Comparison of ENCODE assay signal across 8 cellular contexts in genomic region chr11:117314840-117315239, GRCh38. TPM values are rescaled to one million over a fixed set of nuclear protein-coding genes. Genes with fewer than 3 reads are reported as not detected.
DNase-seq lines count a peak whose midpoint lies in the region; ATAC-seq and TF ChIP-seq lines count a peak whose summit lies in the region.

No MANE protein-coding gene starts in this region.

- H3K9ac ChIP-seq in BLaER1 treated with 17β-estradiol and CSF1 and Interleukin-3, amounts not matched to agents 10 nM and 100 nM, result peak overlapping the region in 10 of 11 experiments; percentile 70 to 82 (median 80); a peak in 15 of 22 replicates
- peak overlapping the region; percentile 79 for H3K9ac ChIP-seq in neural cell (ENCODE audit: low read length)

- no peaks in the 10 kb centered on the region for H3F3A ChIP-seq in neural cell (ENCODE audit: insufficient read depth, low read length, poor library complexity, severe bottlenecking)

- H3K4me1 Mint-ChIP-seq in effector memory CD8-positive, alpha-beta T cell (ENCODE audit: low read depth in 2 of 2), result peaks cover 6 to 8% of the 10 kb centered on the region in 2 donors

- H3K4me2 ChIP-seq in BLaER1 treated with 17β-estradiol and CSF1 and Interleukin-3, amounts not matched to agents 10 nM and 100 nM, result peak overlapping the region; percentile 96 to 100 (median 99)
- peak overlapping the region; percentile 45 for H3K4me2 ChIP-seq in neural cell (ENCODE audit: low read length)

- no peak overlapping the region for H2AFZ ChIP-seq in neural cell (ENCODE audit: low read depth, low read length)

- peaks cover 15 to 56% of the 10 kb centered on the region in 2 donors for H3K27me3 Mint-ChIP-seq in effector memory CD8-positive, alpha-beta T cell

- H3K4me3 Mint-ChIP-seq in effector memory CD8-positive, alpha-beta T cell, result peak overlapping the region; percentile 56 to 57

- H3K79me2 ChIP-seq in neural cell (replicated peaks; ENCODE audit: insufficient read depth, low read length), result no peaks in the 10 kb centered on the region

- TF ChIP-seq EP300 in neural cell (conservative IDR thresholded peaks at IDR 0.05; ENCODE audit: poor library complexity, severe bottlenecking), result no peak

- DNase-seq in NCI-H69 (lab: John Stamatoyannopoulos, UW) (peak; percentile 26), H4 (ENCODE audit: low spot score) (no peak), superior temporal gyrus (ENCODE audit: extremely low spot score) (no peak), D341Med (ENCODE audit: low spot score) (no peak), NK-92 (lab: John Stamatoyannopoulos, UW; ENCODE audit: unreplicated experiment) (no peak)
- DNase-seq in effector memory CD8-positive, alpha-beta T cell, result no peak

- no peaks in the 10 kb centered on the region for H3K9me3 Mint-ChIP-seq in effector memory CD8-positive, alpha-beta T cell

- no peaks in the 10 kb centered on the region for H3K9me3 ChIP-seq in BLaER1 treated with 17β-estradiol and CSF1 and Interleukin-3, amounts not matched to agents 10 nM and 100 nM (replicated peaks in 1 of 11)
- H3K9me3 ChIP-seq in neural cell (ENCODE audit: low read length), result no peaks in the 10 kb centered on the region

- H3K27me3 ChIP-seq in BLaER1 treated with 17β-estradiol and CSF1 and Interleukin-3, amounts not matched to agents 10 nM and 100 nM, result peaks cover 24 to 48% (median 43%) of the 10 kb centered on the region in 11 experiments
- H3K27me3 ChIP-seq in neural cell (ENCODE audit: insufficient read depth, low read depth, low read length), result no peaks in the 10 kb centered on the region

- H3K27ac ChIP-seq in BLaER1 treated with 17β-estradiol and CSF1 and Interleukin-3, amounts not matched to agents 10 nM and 100 nM, result no peak overlapping the region
- no peak overlapping the region for H3K27ac ChIP-seq in neural cell (ENCODE audit: low read length)

- no peak for ATAC-seq in effector memory CD8-positive, alpha-beta T cell (replicated peaks)

- TF ChIP-seq RAD21 in neural cell (conservative IDR thresholded peaks at IDR 0.05), result no peak

- H3K9me2 ChIP-seq in neural cell (ENCODE audit: insufficient read depth, low read length), result no peaks in the 10 kb centered on the region

- no peak overlapping the region for H3K27ac Mint-ChIP-seq in effector memory CD8-positive, alpha-beta T cell

- peaks cover 0 to 7% (median 0%) of the 10 kb centered on the region in 11 experiments; a peak in 3 of 22 replicates for H4K20me1 ChIP-seq in BLaER1 treated with 17β-estradiol and CSF1 and Interleukin-3, amounts not matched to agents 10 nM and 100 nM
- no peaks in the 10 kb centered on the region for H4K20me1 ChIP-seq in neural cell (ENCODE audit: insufficient read depth)

- H3K36me3 Mint-ChIP-seq in effector memory CD8-positive, alpha-beta T cell (ENCODE audit: insufficient read depth), result peaks cover 3% of the 10 kb centered on the region

- H3K36me3 ChIP-seq in BLaER1 treated with 17β-estradiol and CSF1 and Interleukin-3, amounts not matched to agents 10 nM and 100 nM, result no peaks in the 10 kb centered on the region
- H3K36me3 ChIP-seq in neural cell (ENCODE audit: insufficient read depth, low read length), result no peaks in the 10 kb centered on the region

- peaks cover 12 to 39% (median 33%) of the 10 kb centered on the region in 10 experiments for H3K4me1 ChIP-seq in BLaER1 treated with 17β-estradiol and CSF1 and Interleukin-3, amounts not matched to agents 10 nM and 100 nM

- H3K4me3 ChIP-seq in BLaER1 treated with 17β-estradiol and CSF1 and Interleukin-3, amounts not matched to agents 10 nM and 100 nM, result peak overlapping the region; percentile 60 to 87 (median 74); a peak in 18 of 20 replicates
- H3K4me3 ChIP-seq in neural cell (ENCODE audit: low read length), result peak overlapping the region; percentile 92

- TF ChIP-seq CTCF in neural cell (IDR thresholded peaks at IDR 0.05; ENCODE audit: poor library complexity, severe bottlenecking), result no peak

TF ChIP-seq in neural cell, 6 proteins besides CTCF, POLR2A, EP300 and RAD21:
- no peak for TF ChIP-seq MXI1 (conservative IDR thresholded peaks at IDR 0.05; ENCODE audit: poor library complexity, severe bottlenecking)
- no peak for TF ChIP-seq POLR2AphosphoS5 (IDR thresholded peaks at IDR 0.05)
- no peak for TF ChIP-seq SMC3 (conservative IDR thresholded peaks at IDR 0.05; ENCODE audit: poor library complexity)
- no peak for TF ChIP-seq TAF1 (IDR thresholded peaks at IDR 0.05; ENCODE audit: low read depth)
- no peak for TF ChIP-seq EZH2 (IDR thresholded peaks at IDR 0.05; ENCODE audit: borderline replicate concordance, insufficient read depth, low read length, poor library complexity, severe bottlenecking)
- no peak for TF ChIP-seq REST (IDR thresholded peaks at IDR 0.05; ENCODE audit: borderline replicate concordance)

RNA-seq across cellular contexts. Expression of gene BACE1, which starts 1.2 kb away (rescaled TPM):
- 20.6 and 21.0 TPM in 2 replicates for polyA plus RNA-seq in neural cell
- 21.2 and 26.9 TPM in 2 replicates for polyA minus RNA-seq in neural cell
- 18.6 and 24.4 TPM in 2 replicates for total RNA-seq in H4 (2014; rRNA removed; shearing (Covaris generic))

RNA-seq across cellular contexts. Expression of gene CEP164, which starts 12.8 kb away (rescaled TPM):
- polyA plus RNA-seq in neural cell, result 27.4 and 39.7 TPM in 2 replicates
- polyA minus RNA-seq in neural cell, result 30.9 and 37.9 TPM in 2 replicates
- 16.5 and 19.6 TPM in 2 replicates for total RNA-seq in H4 (2014; rRNA removed; shearing (Covaris generic))

RNA-seq across cellular contexts. Expression of gene BACE1-AS, which starts 23.7 kb away (rescaled TPM):
- 3.8 and 5.0 TPM in 2 replicates for polyA plus RNA-seq in neural cell
- 11.9 and 16.2 TPM in 2 replicates for polyA minus RNA-seq in neural cell
- 1.6 and 2.9 TPM in 2 replicates for total RNA-seq in H4 (2014; rRNA removed; shearing (Covaris generic))
